In the genomic region with DNA sequence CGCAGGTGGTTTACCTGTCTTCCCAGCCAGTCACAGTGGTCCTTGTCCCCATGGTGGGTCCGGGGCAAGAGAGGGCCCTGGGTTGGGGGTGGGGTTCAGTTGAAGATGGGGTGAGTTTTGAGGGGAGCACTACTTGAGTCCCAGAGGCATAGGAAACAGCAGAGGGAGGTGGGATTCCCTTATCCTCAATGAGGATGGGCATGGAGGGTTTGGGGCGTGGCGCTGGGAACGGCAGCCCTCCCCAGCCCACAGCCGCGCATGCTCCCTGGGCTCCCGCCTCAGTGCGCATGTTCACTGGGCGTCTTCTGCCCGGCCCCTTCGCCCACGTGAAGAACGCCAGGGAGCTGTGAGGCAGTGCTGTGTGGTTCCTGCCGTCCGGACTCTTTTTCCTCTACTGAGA, we compare ENCODE assay signal across 4 cellular contexts. TPM values are rescaled to one million over a fixed set of nuclear protein-coding genes. Genes with fewer than 3 reads are reported as not detected.
"Had no signal": no experiment of that assay in that cellular context is flagged by ENCODE, and none has a peak within 500 bp of the region (broad histone marks: within the 10 kb centered on the region; RNA-seq: fewer than 3 reads in every experiment).

A gene with protein sequence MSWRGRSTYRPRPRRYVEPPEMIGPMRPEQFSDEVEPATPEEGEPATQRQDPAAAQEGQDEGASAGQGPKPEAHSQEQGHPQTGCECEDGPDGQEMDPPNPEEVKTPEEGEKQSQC (plus strand): TSS at position 301 of the 400 bp plus-strand sequence. CDS start 1,155 bp downstream, outside the sequence.

RNA-seq across cellular contexts. Expression of the gene that starts here (rescaled TPM):
- total RNA-seq: LHCN-M2, M059J, MCF 10A, NCI-H460 had no signal
